23 cellular contexts compared by ENCODE assay signal in genomic region chr10:22486431-22486830, GRCh38.
"Had no signal": no experiment of that assay in that cellular context is flagged by ENCODE, and none has a peak within 500 bp of the region (broad histone marks: within the 10 kb centered on the region; RNA-seq: fewer than 3 reads in every experiment).

No MANE protein-coding gene starts in this region.

- H3K4me3 ChIP-seq: dorsolateral prefrontal cortex, lower lobe of right lung, neural progenitor cell, ovary, right atrium auricular region, sigmoid colon, skin epidermis, thoracic aorta, transverse colon had no signal

- H3K4me1 ChIP-seq: lower lobe of right lung, sigmoid colon, transverse colon had no signal

- H3K27ac ChIP-seq: lower lobe of right lung, neural progenitor cell, ovary, right atrium auricular region, sigmoid colon, skin epidermis, thoracic aorta, transverse colon had no signal

- H3K36me3 Mint-ChIP-seq: natural killer cell treated with Interleukin-12 subunit alpha and Interleukin-12 subunit beta and Interleukin-15 and Interleukin-18, amount 100 ng/mL, for 72 hours; neural progenitor cell; stimulated activated naive B cell treated with anti-CD40 and anti-IgM and Interleukin-4, amounts not matched to agents 10 μg/mL and 1 μg/mL and 100 μg/mL, for 72 hours had no signal

- DNase-seq: cortex of kidney; dorsolateral prefrontal cortex; effector CD8-positive, alpha-beta T cell; foreskin melanocyte; head of caudate nucleus; hypothalamus; lower lobe of right lung; mesenchymal stem cell; midbrain; nucleus accumbens; ovary; sigmoid colon; stimulated activated CD4-positive, alpha-beta T cell treated with anti-CD3 and anti-CD28 coated beads, Interleukin-2, amount 100 ng/mL, for 24 hours; stimulated activated CD4-positive, alpha-beta T cell treated with anti-CD3 and anti-CD28 coated beads, Interleukin-4, amount 100 ng/mL, for 4 hours; stimulated activated naive B cell treated with anti-CD40 and anti-IgM and Interleukin-4, amounts not matched to agents 10 μg/mL and 1 μg/mL and 100 μg/mL, for 72 hours; stimulated activated naive CD8-positive, alpha-beta T cell treated with anti-CD3 and anti-CD28 coated beads, Interleukin-15, amount 100 ng/mL, for 72 hours; transverse colon had no signal

- H3K9me3 ChIP-seq: lower lobe of right lung, ovary, right atrium auricular region, sigmoid colon, thoracic aorta, transverse colon had no signal

- H3K27me3 ChIP-seq: dorsolateral prefrontal cortex, ovary, right atrium auricular region, sigmoid colon, transverse colon had no signal

- H3K36me3 ChIP-seq: lower lobe of right lung, neural progenitor cell, ovary, right atrium auricular region, sigmoid colon, thoracic aorta, transverse colon had no signal

- H3K4me3 Mint-ChIP-seq: natural killer cell treated with Interleukin-12 subunit alpha and Interleukin-12 subunit beta and Interleukin-15 and Interleukin-18, amount 100 ng/mL, for 72 hours; neural progenitor cell; stimulated activated naive B cell treated with anti-CD40 and anti-IgM and Interleukin-4, amounts not matched to agents 10 μg/mL and 1 μg/mL and 100 μg/mL, for 72 hours; stimulated activated naive CD8-positive, alpha-beta T cell treated with anti-CD3 and anti-CD28 coated beads, Interleukin-15, amount 100 ng/mL, for 72 hours had no signal

- H3K27ac Mint-ChIP-seq: natural killer cell treated with Interleukin-12 subunit alpha and Interleukin-12 subunit beta and Interleukin-15 and Interleukin-18, amount 100 ng/mL, for 72 hours; neural progenitor cell; stimulated activated naive B cell treated with anti-CD40 and anti-IgM and Interleukin-4, amounts not matched to agents 10 μg/mL and 1 μg/mL and 100 μg/mL, for 72 hours; stimulated activated naive CD8-positive, alpha-beta T cell treated with anti-CD3 and anti-CD28 coated beads, Interleukin-15, amount 100 ng/mL, for 72 hours had no signal

- ATAC-seq: left lobe of liver; lower lobe of right lung; natural killer cell treated with Interleukin-12 subunit alpha and Interleukin-12 subunit beta and Interleukin-15 and Interleukin-18, amount 100 ng/mL, for 72 hours; stimulated activated naive B cell treated with anti-CD40 and anti-IgM and Interleukin-4, amounts not matched to agents 10 μg/mL and 1 μg/mL and 100 μg/mL, for 72 hours; stimulated activated naive CD8-positive, alpha-beta T cell treated with anti-CD3 and anti-CD28 coated beads, Interleukin-15, amount 100 ng/mL, for 72 hours had no signal

- H3K9me3 Mint-ChIP-seq: natural killer cell treated with Interleukin-12 subunit alpha and Interleukin-12 subunit beta and Interleukin-15 and Interleukin-18, amount 100 ng/mL, for 72 hours; neural progenitor cell; stimulated activated naive B cell treated with anti-CD40 and anti-IgM and Interleukin-4, amounts not matched to agents 10 μg/mL and 1 μg/mL and 100 μg/mL, for 72 hours; stimulated activated naive CD8-positive, alpha-beta T cell treated with anti-CD3 and anti-CD28 coated beads, Interleukin-15, amount 100 ng/mL, for 72 hours had no signal
